ENCODE assay signal across 1 cellular context in the genomic region with DNA sequence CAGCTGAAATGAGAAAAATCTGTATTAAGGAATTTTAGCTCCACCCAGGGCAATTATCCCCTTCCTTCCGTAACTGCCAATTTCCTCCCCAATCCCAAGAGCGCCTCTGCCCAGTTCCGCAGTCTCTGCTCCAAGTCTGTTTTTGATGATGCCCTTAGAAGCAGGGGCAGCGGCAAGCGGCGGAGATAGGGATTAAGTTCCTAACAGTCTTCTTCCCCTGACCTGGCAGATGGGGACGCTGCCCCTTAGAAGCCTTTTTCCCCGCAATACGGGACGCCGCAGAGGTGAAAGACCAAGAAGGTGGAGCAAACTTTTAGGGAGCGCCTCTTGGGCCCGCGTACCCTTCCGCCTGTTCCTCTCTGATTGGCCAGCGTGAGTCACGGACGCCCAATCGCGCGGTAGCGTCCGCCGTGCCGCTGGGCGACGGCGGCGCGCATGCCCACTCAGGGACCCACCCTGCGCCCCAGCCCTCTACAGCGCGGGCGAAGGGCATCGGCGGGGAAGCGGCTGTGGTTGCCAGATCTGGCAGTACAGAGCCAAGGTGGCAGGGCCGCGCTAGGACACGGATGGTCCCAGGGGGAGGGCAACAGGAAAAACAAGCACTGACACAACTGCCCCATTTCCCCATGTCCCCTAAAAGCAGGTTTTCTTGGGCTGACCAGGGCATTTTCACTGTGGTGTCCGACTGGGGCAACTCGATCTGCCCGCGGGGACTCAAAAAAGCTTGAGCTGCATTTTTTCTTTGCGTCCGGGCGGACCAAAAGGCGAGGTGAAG.
TF ChIP-seq lines count a peak whose summit lies in the region.

No MANE protein-coding gene starts in this region.

TF ChIP-seq in HEK293, 187 proteins besides CTCF, POLR2A, EP300 and RAD21 (continued from another document):
- TF ChIP-seq, protein P1, sequence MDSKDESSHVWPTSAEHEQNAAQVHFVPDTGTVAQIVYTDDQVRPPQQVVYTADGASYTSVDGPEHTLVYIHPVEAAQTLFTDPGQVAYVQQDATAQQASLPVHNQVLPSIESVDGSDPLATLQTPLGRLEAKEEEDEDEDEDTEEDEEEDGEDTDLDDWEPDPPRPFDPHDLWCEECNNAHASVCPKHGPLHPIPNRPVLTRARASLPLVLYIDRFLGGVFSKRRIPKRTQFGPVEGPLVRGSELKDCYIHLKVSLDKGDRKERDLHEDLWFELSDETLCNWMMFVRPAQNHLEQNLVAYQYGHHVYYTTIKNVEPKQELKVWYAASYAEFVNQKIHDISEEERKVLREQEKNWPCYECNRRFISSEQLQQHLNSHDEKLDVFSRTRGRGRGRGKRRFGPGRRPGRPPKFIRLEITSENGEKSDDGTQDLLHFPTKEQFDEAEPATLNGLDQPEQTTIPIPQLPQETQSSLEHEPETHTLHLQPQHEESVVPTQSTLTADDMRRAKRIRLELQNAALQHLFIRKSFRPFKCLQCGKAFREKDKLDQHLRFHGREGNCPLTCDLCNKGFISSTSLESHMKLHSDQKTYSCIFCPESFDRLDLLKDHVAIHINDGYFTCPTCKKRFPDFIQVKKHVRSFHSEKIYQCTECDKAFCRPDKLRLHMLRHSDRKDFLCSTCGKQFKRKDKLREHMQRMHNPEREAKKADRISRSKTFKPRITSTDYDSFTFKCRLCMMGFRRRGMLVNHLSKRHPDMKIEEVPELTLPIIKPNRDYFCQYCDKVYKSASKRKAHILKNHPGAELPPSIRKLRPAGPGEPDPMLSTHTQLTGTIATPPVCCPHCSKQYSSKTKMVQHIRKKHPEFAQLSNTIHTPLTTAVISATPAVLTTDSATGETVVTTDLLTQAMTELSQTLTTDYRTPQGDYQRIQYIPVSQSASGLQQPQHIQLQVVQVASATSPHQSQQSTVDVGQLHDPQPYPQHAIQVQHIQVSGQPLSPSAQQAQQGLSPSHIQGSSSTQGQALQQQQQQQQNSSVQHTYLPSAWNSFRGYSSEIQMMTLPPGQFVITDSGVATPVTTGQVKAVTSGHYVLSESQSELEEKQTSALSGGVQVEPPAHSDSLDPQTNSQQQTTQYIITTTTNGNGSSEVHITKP (tag by site-specific recombination; IDR thresholded peaks at IDR 0.05) = peak; percentile 59
- TF ChIP-seq, protein P2, sequence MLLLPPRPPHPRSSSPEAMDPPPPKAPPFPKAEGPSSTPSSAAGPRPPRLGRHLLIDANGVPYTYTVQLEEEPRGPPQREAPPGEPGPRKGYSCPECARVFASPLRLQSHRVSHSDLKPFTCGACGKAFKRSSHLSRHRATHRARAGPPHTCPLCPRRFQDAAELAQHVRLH (tag by site-specific recombination; IDR thresholded peaks at IDR 0.05) = no peak
- TF ChIP-seq, protein P3, sequence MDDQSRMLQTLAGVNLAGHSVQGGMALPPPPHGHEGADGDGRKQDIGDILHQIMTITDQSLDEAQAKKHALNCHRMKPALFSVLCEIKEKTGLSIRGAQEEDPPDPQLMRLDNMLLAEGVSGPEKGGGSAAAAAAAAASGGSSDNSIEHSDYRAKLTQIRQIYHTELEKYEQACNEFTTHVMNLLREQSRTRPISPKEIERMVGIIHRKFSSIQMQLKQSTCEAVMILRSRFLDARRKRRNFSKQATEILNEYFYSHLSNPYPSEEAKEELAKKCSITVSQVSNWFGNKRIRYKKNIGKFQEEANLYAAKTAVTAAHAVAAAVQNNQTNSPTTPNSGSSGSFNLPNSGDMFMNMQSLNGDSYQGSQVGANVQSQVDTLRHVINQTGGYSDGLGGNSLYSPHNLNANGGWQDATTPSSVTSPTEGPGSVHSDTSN (CRISPR knock-in tag; IDR thresholded peaks at IDR 0.05) = no peak; the same call in none of the 2 replicates
- TF ChIP-seq GLI4 (tag by site-specific recombination; IDR thresholded peaks at IDR 0.05) (0 out of 2 replicates have a peak, but pooled peaks have one; percentile 21), WT1 (tag by site-specific recombination; IDR thresholded peaks at IDR 0.05) (peak; percentile 57; the same call in 1 of the 2 replicates), ZNF658 (tag by site-specific recombination; IDR thresholded peaks at IDR 0.05) (no peak)
